In genomic region chr2:228180126-228181097, GRCh38 we compare ENCODE assay signal across 15 cellular contexts. TPM values are rescaled to one million over a fixed set of nuclear protein-coding genes. Genes with fewer than 3 reads are reported as not detected.
DNase-seq lines count a peak whose midpoint lies in the region; ATAC-seq and TF ChIP-seq lines count a peak whose summit lies in the region.
"Had no signal": no experiment of that assay in that cellular context is flagged by ENCODE, and none has a peak within 500 bp of the region (broad histone marks: within the 10 kb centered on the region; RNA-seq: fewer than 3 reads in every experiment).

No MANE protein-coding gene starts in this region.

- TF ChIP-seq CTCF in dorsolateral prefrontal cortex (IDR thresholded peaks at IDR 0.05 in 54 of 56, conservative IDR thresholded peaks at IDR 0.05 in 2 of 56; ENCODE audit: low read depth in 1 of 56, partially characterized antibody in 56 of 56) = peak in 1 of 56 donors; percentile 41

- ATAC-seq in HG03460 (IDR thresholded peaks at IDR 0.05; ENCODE audit: unreplicated experiment) (no peak), GM19035 (IDR thresholded peaks at IDR 0.05; ENCODE audit: unreplicated experiment) (no peak), GM18907 (IDR thresholded peaks at IDR 0.05; ENCODE audit: unreplicated experiment) (no peak), GM18498 (IDR thresholded peaks at IDR 0.05; ENCODE audit: unreplicated experiment) (no peak)
- ATAC-seq: activated CD4-positive, CD25-positive, alpha-beta regulatory T cell treated with anti-CD3 and anti-CD28 coated beads, Interleukin-2, amount 50 U/mL, for 24 hours had no signal

- H3K79me1 ChIP-seq in mesendoderm (ENCODE audit: low read length) = no peaks in the 10 kb centered on the region

- no peak overlapping the region for H2BK120ac ChIP-seq in mesendoderm (ENCODE audit: low read depth, low read length)

- peak overlapping the region; percentile 25 for H3K23ac ChIP-seq in mesendoderm (ENCODE audit: low read length)

- no peak overlapping the region for H3K4ac ChIP-seq in mesendoderm (ENCODE audit: low read depth, low read length)

- intact Hi-C loops in dorsolateral prefrontal cortex (cut with DNase I) = no loop called here

- H3K79me2 ChIP-seq in mesendoderm (ENCODE audit: control insufficient read depth, insufficient read depth, low read length) = no peaks in the 10 kb centered on the region

- H2BK15ac ChIP-seq in mesendoderm (replicated peaks; ENCODE audit: low read depth) = no peak overlapping the region

- no peak overlapping the region for H2AK5ac ChIP-seq in mesendoderm (ENCODE audit: low read length)

- no CpG with 5 or more reads among the region's 45 CpGs for WGBS in mesendoderm (ENCODE audit: extremely low coverage, insufficient coverage, low lambda C conversion rate)

- H3K56ac ChIP-seq in mesendoderm (ENCODE audit: low read length) = peak overlapping the region; percentile 84

- peak overlapping the region; percentile 94 for H3K4me2 ChIP-seq in mesendoderm (ENCODE audit: low read length)

- DNase-seq in D341Med (ENCODE audit: low spot score) = peak; percentile 20
- DNase-seq in NCI-H1092 treated with DMSO at 0.1 percent for 48 hours (lab: John Stamatoyannopoulos, UW) = peak; percentile 34
- peak in 2 of 10 donors; percentile 21 to 86 for DNase-seq in dorsolateral prefrontal cortex
- peak; percentile 95 for DNase-seq in mesendoderm
- DNase-seq: activated effector memory CD4-positive, alpha-beta T cell treated with anti-CD3 and anti-CD28 coated beads, Interleukin-2, amount 50 U/mL, for 16 hours; CD4-positive, CD25-positive, alpha-beta regulatory T cell; Peyer's patch had no signal

- peak overlapping the region; percentile 70 for H3K9ac ChIP-seq in mesendoderm (ENCODE audit: low read length)

- no peak overlapping the region for H4K8ac ChIP-seq in mesendoderm (ENCODE audit: low read depth, low read length)

- H3K18ac ChIP-seq in mesendoderm (ENCODE audit: low read length) = no peak overlapping the region

- no peak overlapping the region for H4K5ac ChIP-seq in mesendoderm (ENCODE audit: low read length)

- H2BK5ac ChIP-seq in mesendoderm (ENCODE audit: low read length) = peak overlapping the region; percentile 59

- H3K36me3 ChIP-seq in mesendoderm (ENCODE audit: control insufficient read depth, insufficient read depth, low read length) = no peaks in the 10 kb centered on the region
- H3K36me3 ChIP-seq: Peyer's patch had no signal

- H3K4me3 ChIP-seq in dorsolateral prefrontal cortex (peak overlapping the region in 52 of 59 donors; percentile 4 to 64 (median 44)), mesendoderm (ENCODE audit: low read length) (peak overlapping the region; percentile 34)
- H3K4me3 ChIP-seq: Peyer's patch had no signal

- H3K27ac ChIP-seq in dorsolateral prefrontal cortex = peak overlapping the region in 2 of 59 donors; percentile 10 to 89
- no peak overlapping the region for H3K27ac ChIP-seq in mesendoderm (ENCODE audit: low read depth, low read length)
- H3K27ac ChIP-seq: Peyer's patch had no signal

- H3K27me3 ChIP-seq in dorsolateral prefrontal cortex (peaks cover 0 to 37% (median 23%) of the 10 kb centered on the region in 45 donors), mesendoderm (ENCODE audit: insufficient read depth, low read length, poor library complexity) (no peaks in the 10 kb centered on the region)
- H3K27me3 ChIP-seq: Peyer's patch had no signal

- H3K4me1 ChIP-seq in mesendoderm (ENCODE audit: control insufficient read depth, low read depth, low read length) = peaks cover 3% of the 10 kb centered on the region
- H3K4me1 ChIP-seq: Peyer's patch had no signal

RNA-seq across cellular contexts. Expression of gene SPHKAP, which starts 1.1 kb away (rescaled TPM):
- total RNA-seq in dorsolateral prefrontal cortex = 10 to 100 TPM in 105 of 120 experiments, 1 to 10 TPM in 15; 4.2 to 29.1 (median 15.4) TPM
- polyA plus RNA-seq in mesendoderm (2013, experiment 1 of 2) = 0.08 TPM
- polyA plus RNA-seq in mesendoderm (2013, experiment 2 of 2) = 0.08 TPM
- total RNA-seq: CD4-positive, CD25-positive, alpha-beta regulatory T cell; dermis microvascular lymphatic vessel endothelial cell; glomerular endothelial cell; myocyte; Peyer's patch had no signal
- polyA plus RNA-seq: CD4-positive, CD25-positive, alpha-beta regulatory T cell had no signal
